Comparison of ENCODE assay signal across 10 cellular contexts in genomic region chr13:46296920-46297319, GRCh38.
DNase-seq lines count a peak whose midpoint lies in the region; ATAC-seq and TF ChIP-seq lines count a peak whose summit lies in the region.
"Had no signal": no experiment of that assay in that cellular context is flagged by ENCODE, and none has a peak within 500 bp of the region (broad histone marks: within the 10 kb centered on the region; RNA-seq: fewer than 3 reads in every experiment).

No MANE protein-coding gene starts in this region.

- H3K4me1 Mint-ChIP-seq in activated naive CD4-positive, alpha-beta T cell treated with anti-CD3 and anti-CD28 coated beads for 36 hours (ENCODE audit: low read depth), result peaks cover 53% of the 10 kb centered on the region
- H3K4me1 Mint-ChIP-seq in activated CD8-positive, alpha-beta T cell treated with anti-CD3 and anti-CD28 coated beads for 36 hours (ENCODE audit: low read depth), result peaks cover 43% of the 10 kb centered on the region

- in situ Hi-C loops in transverse colon (cut with MboI; ENCODE audit: low pct_ligation_motif_present in 1 of 4, low pct_unique_long_range_greater_than_20kb in 1 of 4, low sequenced_read_pairs in 3 of 4), result no loop called here

- no peak overlapping the region for H3K4me3 ChIP-seq in transverse colon

- no peaks in the 10 kb centered on the region for H3K27me3 Mint-ChIP-seq in activated naive CD4-positive, alpha-beta T cell treated with anti-CD3 and anti-CD28 coated beads for 36 hours (ENCODE audit: low read depth)
- no peaks in the 10 kb centered on the region for H3K27me3 Mint-ChIP-seq in activated CD8-positive, alpha-beta T cell treated with anti-CD3 and anti-CD28 coated beads for 36 hours

- no peaks in the 10 kb centered on the region for H3K4me1 ChIP-seq in transverse colon

- TF ChIP-seq POLR2A in transverse colon (IDR thresholded peaks at IDR 0.05), result no peak

- H3K9me3 ChIP-seq in transverse colon, result no peaks in the 10 kb centered on the region

- no peak for TF ChIP-seq EP300 in transverse colon (IDR thresholded peaks at IDR 0.05; ENCODE audit: low read depth)

- POLR2A ChIA-PET in activated CD8-positive, alpha-beta T cell treated with anti-CD3 and anti-CD28 coated beads for 36 hours (lab: Charles Lee), result interaction anchor here (0.5 to 1.5 kb wide), 4 partner anchors 24 to 525 kb away, joined by 3 to 5 read pairs (median 4); partner anchors contain the start of genes LCP1 and ZC3H13

- H3K36me3 Mint-ChIP-seq in activated naive CD4-positive, alpha-beta T cell treated with anti-CD3 and anti-CD28 coated beads for 36 hours (ENCODE audit: low read depth), result peaks cover 5% of the 10 kb centered on the region
- H3K36me3 Mint-ChIP-seq in activated CD8-positive, alpha-beta T cell treated with anti-CD3 and anti-CD28 coated beads for 36 hours (ENCODE audit: low read depth), result peaks cover 19% of the 10 kb centered on the region

- no peak for TF ChIP-seq CTCF in activated CD8-positive, alpha-beta T cell treated with anti-CD3 and anti-CD28 coated beads for 36 hours (IDR thresholded peaks at IDR 0.05)
- TF ChIP-seq CTCF in transverse colon (IDR thresholded peaks at IDR 0.05), result no peak

- no peak for ATAC-seq in activated CD8-positive, alpha-beta T cell treated with anti-CD3 and anti-CD28 coated beads for 36 hours
- ATAC-seq in left cardiac atrium (peak; percentile 38 to 80), HG02884 (IDR thresholded peaks at IDR 0.05; ENCODE audit: unreplicated experiment) (no peak)

- intact Hi-C loops in activated naive CD4-positive, alpha-beta T cell treated with anti-CD3 and anti-CD28 coated beads for 36 hours (cut with micrococcal nuclease), result loop anchor here (1.0 to 10.0 kb wide), 6 partner anchors 18 to 932 kb away; partner anchors contain the start of genes LCP1 and ZC3H13
- intact Hi-C loops in activated CD8-positive, alpha-beta T cell treated with anti-CD3 and anti-CD28 coated beads for 36 hours (cut with micrococcal nuclease), result loop anchor here (5.0 kb wide), 1 partner anchor 130 kb away; no protein-coding TSS in a partner anchor
- intact Hi-C loops in left cardiac atrium (cut with DNase I), result no loop called here
- intact Hi-C loops in transverse colon (cut with DNase I; ENCODE audit: low total_unique reads), result no loop called here

- H3K9me3 Mint-ChIP-seq in activated naive CD4-positive, alpha-beta T cell treated with anti-CD3 and anti-CD28 coated beads for 36 hours, result peaks cover 1% of the 10 kb centered on the region
- H3K9me3 Mint-ChIP-seq in activated CD8-positive, alpha-beta T cell treated with anti-CD3 and anti-CD28 coated beads for 36 hours, result peaks cover 15% of the 10 kb centered on the region

- CTCF ChIA-PET in activated naive CD4-positive, alpha-beta T cell treated with anti-CD3 and anti-CD28 coated beads for 36 hours (lab: Charles Lee), result interaction anchor here (0.7 to 3.4 kb wide), 4 partner anchors 24 to 126 kb away, joined by 3 to 27 read pairs (median 4); no protein-coding TSS in a partner anchor
- CTCF ChIA-PET in activated CD8-positive, alpha-beta T cell treated with anti-CD3 and anti-CD28 coated beads for 36 hours (lab: Charles Lee), result interaction anchor here (1.1 to 2.8 kb wide), 4 partner anchors 14 to 127 kb away, joined by 5 to 18 read pairs (median 6); no protein-coding TSS in a partner anchor

- no peaks in the 10 kb centered on the region for H3K36me3 ChIP-seq in transverse colon

- peak overlapping the region; percentile 4 to 46 (median 20) for H3K27ac ChIP-seq in transverse colon

- no peak overlapping the region for H3K4me3 Mint-ChIP-seq in activated naive CD4-positive, alpha-beta T cell treated with anti-CD3 and anti-CD28 coated beads for 36 hours
- no peak overlapping the region for H3K4me3 Mint-ChIP-seq in activated CD8-positive, alpha-beta T cell treated with anti-CD3 and anti-CD28 coated beads for 36 hours
- H3K4me3 Mint-ChIP-seq: neural crest cell had no signal

- no peaks in the 10 kb centered on the region for H3K27me3 ChIP-seq in transverse colon

- H3K27ac Mint-ChIP-seq in activated naive CD4-positive, alpha-beta T cell treated with anti-CD3 and anti-CD28 coated beads for 36 hours, result peak overlapping the region; percentile 94
- H3K27ac Mint-ChIP-seq in activated CD8-positive, alpha-beta T cell treated with anti-CD3 and anti-CD28 coated beads for 36 hours, result peak overlapping the region; percentile 94

- 71% methylated on average over 3 of the region's 3 CpGs; no CpG with 5 or more reads in 1 of the 2 donors for WGBS in transverse colon (ENCODE audit: low coverage in 1 of 2), 2 donors

- DNase-seq in activated naive CD4-positive, alpha-beta T cell treated with anti-CD3 and anti-CD28 coated beads for 36 hours, result no peak
- no peak for DNase-seq in activated naive CD4-positive, alpha-beta T cell treated with Interleukin-2 at 50 U/mL for 16 hours
- no peak for DNase-seq in activated CD8-positive, alpha-beta T cell treated with anti-CD3 and anti-CD28 coated beads for 36 hours
- DNase-seq in left cardiac atrium (no peak), transverse colon (no peak), activated gamma-delta T cell treated with Interleukin-2 at 50 U/mL for 16 hours (no peak)
- no peak for DNase-seq in stimulated activated CD4-positive, alpha-beta T cell treated with anti-CD3 and anti-CD28 coated beads, Interleukin-2, amount 100 ng/mL, for 48 hours
- DNase-seq: NCI-H526 had no signal

Comparison
In these comparisons a context has a peak if more than half of its experiments do, and no peak if none do; other contexts are left out.
1. ATAC-seq: peak in left cardiac atrium (2 of 2); none in activated CD8-positive, alpha-beta T cell treated with anti-CD3 and anti-CD28 coated beads for 36 hours (single experiment) and HG02884 (single experiment).
2. intact Hi-C loops: an anchor here in activated naive CD4-positive, alpha-beta T cell treated with anti-CD3 and anti-CD28 coated beads for 36 hours (1.0 to 10.0 kb wide) and activated CD8-positive, alpha-beta T cell treated with anti-CD3 and anti-CD28 coated beads for 36 hours (5.0 kb wide); none called in left cardiac atrium and transverse colon.